22 cellular contexts compared by ENCODE assay signal in genomic region chr2:240353944-240354343, GRCh38.
"Had no signal": no experiment of that assay in that cellular context is flagged by ENCODE, and none has a peak within 500 bp of the region (broad histone marks: within the 10 kb centered on the region; RNA-seq: fewer than 3 reads in every experiment).

No MANE protein-coding gene starts in this region.

- ATAC-seq: heart right ventricle; left lobe of liver; mucosa of descending colon; naive thymus-derived CD8-positive, alpha-beta T cell; psoas muscle; right lobe of liver had no signal

- FAIRE-seq: endometrium, frontal cortex, islet of Langerhans had no signal

- H3K9me3 ChIP-seq: heart right ventricle, mucosa of descending colon, psoas muscle, right lobe of liver, stomach, thoracic aorta had no signal

- DNase-seq: effector CD8-positive, alpha-beta T cell; heart right ventricle; hypothalamus; kidney glomerular epithelial cell; naive thymus-derived CD8-positive, alpha-beta T cell; occipital lobe; psoas muscle; retina; stimulated activated CD4-positive, alpha-beta T cell treated with anti-CD3 and anti-CD28 coated beads, Interleukin-2, amount 100 ng/mL, for 24 hours; stimulated activated naive CD4-positive, alpha-beta T cell; stomach; trophoblast cell had no signal

- H3K79me2 ChIP-seq: parathyroid adenoma had no signal

- H3K9ac ChIP-seq: parathyroid adenoma had no signal

- H3K27me3 ChIP-seq: right lobe of liver, stomach had no signal

- H3K27ac ChIP-seq: coronary artery, heart right ventricle, parathyroid adenoma, psoas muscle, right lobe of liver, skin epidermis, stomach, thoracic aorta had no signal

- H3K4me3 ChIP-seq: coronary artery, heart right ventricle, mucosa of descending colon, psoas muscle, right lobe of liver, skin epidermis, stomach, thoracic aorta had no signal

- H3K36me3 ChIP-seq: heart right ventricle, right lobe of liver, stomach, thoracic aorta had no signal

- H2AFZ ChIP-seq: parathyroid adenoma had no signal
